ENCODE assay signal across 1 cellular context in genomic region chr20:1345030-1345755, GRCh38.
TF ChIP-seq lines count a peak whose summit lies in the region.

No MANE protein-coding gene starts in this region.

TF ChIP-seq in HepG2, 621 proteins besides CTCF, POLR2A, EP300 and RAD21:
- TF ChIP-seq RFX3 (CRISPR knock-in tag; IDR thresholded peaks at IDR 0.05), result no peak
- no peak for TF ChIP-seq HMGXB3 (CRISPR knock-in tag; IDR thresholded peaks at IDR 0.05; ENCODE audit: borderline replicate concordance)
- peak; percentile 84 for TF ChIP-seq RBM22 (optimal IDR thresholded peaks at IDR 0.05; ENCODE audit: low read length)
- no peak for TF ChIP-seq NKX3-1 (CRISPR knock-in tag; IDR thresholded peaks at IDR 0.05)
- no peak for TF ChIP-seq TFAP4 (IDR thresholded peaks at IDR 0.05; ENCODE audit: borderline replicate concordance, low read depth)
- TF ChIP-seq DDIT3 (CRISPR knock-in tag; IDR thresholded peaks at IDR 0.05), result no peak
- peak; percentile 21; the same call in 1 of the 2 replicates for TF ChIP-seq POLR2G (IDR thresholded peaks at IDR 0.05; ENCODE audit: low read depth, low read length)
- no peak for TF ChIP-seq CENPBD1 (CRISPR knock-in tag; IDR thresholded peaks at IDR 0.05; ENCODE audit: borderline replicate concordance, low read depth)
